ENCODE assay signal across 8 cellular contexts in the genomic region with DNA sequence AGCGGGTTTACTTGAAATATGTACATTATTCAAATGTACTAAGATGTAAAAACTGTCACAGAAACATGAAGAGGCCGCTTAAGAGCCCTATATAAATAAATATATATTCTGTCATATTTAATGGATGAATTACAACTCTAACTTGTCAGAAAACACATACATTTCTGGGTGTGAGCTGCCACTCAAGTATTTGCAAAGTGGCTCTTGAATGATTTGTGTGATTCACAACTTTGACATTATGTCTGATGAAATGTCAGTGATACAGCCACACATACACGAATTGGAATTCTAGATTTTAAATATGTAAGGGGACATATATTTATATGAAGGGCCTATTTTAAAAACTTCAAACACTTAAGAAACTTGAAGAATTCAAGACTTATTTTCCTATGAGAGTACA.
"Had no signal": no experiment of that assay in that cellular context is flagged by ENCODE, and none has a peak within 500 bp of the region (broad histone marks: within the 10 kb centered on the region; RNA-seq: fewer than 3 reads in every experiment).

No MANE protein-coding gene starts in this region.

- DNase-seq: H9, HCEC 1CT, KBM-7 had no signal

- ATAC-seq: GM23338, HepG2 had no signal

- H3K27ac ChIP-seq: HL-60 had no signal

- H3K4me2 ChIP-seq: GM23338 had no signal

- FAIRE-seq: H1, H54, HepG2 had no signal

- H3K4me3 ChIP-seq: GM23338 had no signal

- H2AFZ ChIP-seq: GM23338 had no signal
